Comparison of ENCODE assay signal across 16 cellular contexts in genomic region chr6:16389642-16390041, GRCh38.
DNase-seq lines count a peak whose midpoint lies in the region; ATAC-seq and TF ChIP-seq lines count a peak whose summit lies in the region.
"Had no signal": no experiment of that assay in that cellular context is flagged by ENCODE, and none has a peak within 500 bp of the region (broad histone marks: within the 10 kb centered on the region; RNA-seq: fewer than 3 reads in every experiment).

No MANE protein-coding gene starts in this region.

- peak overlapping the region; percentile 44; the same call in 1 of the 2 replicates for H3K27ac Mint-ChIP-seq in HFFc6
- H3K27ac Mint-ChIP-seq: B cell; CD4-positive, alpha-beta T cell; CD8-positive, alpha-beta T cell had no signal

- H3K36me3 Mint-ChIP-seq in HFFc6 (ENCODE audit: low read depth): peaks cover 16% of the 10 kb centered on the region; the same call in 1 of the 2 replicates

- H3K4me3 ChIP-seq in MG63: no peak overlapping the region
- H3K4me3 ChIP-seq: A549; BLaER1 treated with 17β-estradiol and CSF1 and Interleukin-3, amounts not matched to agents 10 nM and 100 nM had no signal

- ATAC-seq in Right ventricle myocardium inferior: no peak
- ATAC-seq: A549; CD8-positive, alpha-beta T cell had no signal

- intact Hi-C loops in Right ventricle myocardium inferior (cut with DNase I): no loop called here

- no peak for TF ChIP-seq CTCF in HFFc6 (IDR thresholded peaks at IDR 0.05)

- no peaks in the 10 kb centered on the region for H3K9me3 Mint-ChIP-seq in HFFc6
- H3K9me3 Mint-ChIP-seq: CD4-positive, alpha-beta T cell; CD8-positive, alpha-beta T cell had no signal

- H3K27me3 ChIP-seq in MG63: no peaks in the 10 kb centered on the region
- H3K27me3 ChIP-seq: BLaER1 treated with 17β-estradiol and CSF1 and Interleukin-3, amounts not matched to agents 10 nM and 100 nM had no signal

- no peak for DNase-seq in HFFc6
- peak; percentile 48 for DNase-seq in kidney tubule cell (ENCODE audit: low spot score)
- DNase-seq in Right ventricle myocardium inferior (ENCODE audit: missing footprints): no peak
- no peak for DNase-seq in MG63
- no peak for DNase-seq in GM19240 (ENCODE audit: insufficient read length, low spot score)
- DNase-seq: AML-193; Caco-2; Calu3; CD4-positive, alpha-beta T cell; CD8-positive, alpha-beta T cell; DMS79 treated with DMSO at 0.1 percent for 48 hours; GF-D8 had no signal

- H3K4me1 Mint-ChIP-seq in HFFc6 (ENCODE audit: low read depth): peaks cover 59% of the 10 kb centered on the region
- H3K4me1 Mint-ChIP-seq: B cell had no signal

- no peaks in the 10 kb centered on the region; the same call in 1 of the 2 replicates for H3K27me3 Mint-ChIP-seq in HFFc6 (ENCODE audit: insufficient read depth)
- H3K27me3 Mint-ChIP-seq: B cell; CD4-positive, alpha-beta T cell had no signal

- no peaks in the 10 kb centered on the region for H3K36me3 ChIP-seq in MG63

- no peaks in the 10 kb centered on the region for H3K9me3 ChIP-seq in MG63
- H3K9me3 ChIP-seq: A549, Caco-2 had no signal

- no peak overlapping the region for H3K4me3 Mint-ChIP-seq in HFFc6
- H3K4me3 Mint-ChIP-seq: B cell; CD4-positive, alpha-beta T cell; CD8-positive, alpha-beta T cell had no signal

TF ChIP-seq in PFSK-1, 5 proteins besides CTCF, POLR2A, EP300 and RAD21:
- no peak for TF ChIP-seq TAF1 (IDR thresholded peaks at IDR 0.05; ENCODE audit: borderline replicate concordance, insufficient read depth, low read length)
- TF ChIP-seq POLR2AphosphoS5 (IDR thresholded peaks at IDR 0.05; ENCODE audit: low read depth, low read length): 0 out of 2 replicates have a peak, but pooled peaks have one; percentile 6
